Comparison of ENCODE assay signal across 10 cellular contexts in genomic region chr12:48818831-48819590, GRCh38. TPM values are rescaled to one million over a fixed set of nuclear protein-coding genes. Genes with fewer than 3 reads are reported as not detected.
A peak's percentile ranks its signal among the peaks of the same experiment; 100 is the strongest.
DNase-seq lines count a peak whose midpoint lies in the region; ATAC-seq, FAIRE-seq and TF ChIP-seq lines count a peak whose summit lies in the region.
"Had no signal": no experiment of that assay in that cellular context is flagged by ENCODE, and none has a peak within 500 bp of the region (broad histone marks: within the 10 kb centered on the region; RNA-seq: fewer than 3 reads in every experiment).

No MANE protein-coding gene starts in this region.

- H2BK5ac ChIP-seq in neuronal stem cell (ENCODE audit: low read length), result peak overlapping the region; percentile 94

- H3K4ac ChIP-seq in neuronal stem cell (ENCODE audit: low read length), result no peak overlapping the region

- H3K18ac ChIP-seq in neuronal stem cell (ENCODE audit: low read length), result peak overlapping the region; percentile 94

- H3K14ac ChIP-seq in neuronal stem cell (ENCODE audit: low read length), result no peak overlapping the region

- WGBS in neuronal stem cell (ENCODE audit: extremely low coverage in 2 of 2, insufficient read length in 2 of 2, insufficient replicate concordance in 1 of 2), 2 donors, result no CpG with 5 or more reads among the region's 37 CpGs

- H2BK120ac ChIP-seq in neuronal stem cell (ENCODE audit: low read depth, low read length), result no peak overlapping the region

- H4K91ac ChIP-seq in neuronal stem cell (ENCODE audit: low read depth, low read length, poor library complexity), result no peak overlapping the region

- FAIRE-seq in RCC 7860 (lab: Jason Lieb, UNC), result no peak
- FAIRE-seq: G401.6 had no signal

- H3K27me3 ChIP-seq in dorsolateral prefrontal cortex (no peaks in the 10 kb centered on the region), neuronal stem cell (ENCODE audit: control insufficient read depth in 3 of 3, insufficient read depth in 3 of 3, low read depth in 1 of 3, low read length in 3 of 3) (peaks cover 0 to 12% (median 0%) of the 10 kb centered on the region in 3 experiments)
- H3K27me3 ChIP-seq: adrenal gland had no signal

- TF ChIP-seq CTCF in dorsolateral prefrontal cortex (IDR thresholded peaks at IDR 0.05 in 54 of 56, conservative IDR thresholded peaks at IDR 0.05 in 2 of 56; ENCODE audit: low read depth in 1 of 56, partially characterized antibody in 56 of 56), result peak in 16 of 56 donors; percentile 9 to 44 (median 15)

- DNase-seq in NCI-H2196 (lab: John Stamatoyannopoulos, UW; ENCODE audit: unreplicated experiment) (peak; percentile 45), NCI-H2196 treated with DMSO at 0.1 percent for 48 hours (lab: John Stamatoyannopoulos, UW; ENCODE audit: unreplicated experiment) (no peak), SK-N-DZ (ENCODE audit: low spot score) (peak; percentile 73), dorsolateral prefrontal cortex (peak in 2 of 10 donors; percentile 32 to 39), neuronal stem cell (ENCODE audit: low spot score) (no peak), GM19240 (ENCODE audit: insufficient read length, low spot score) (no peak), RCC 7860 (ENCODE audit: low spot score) (no peak)

- H3K27ac ChIP-seq in dorsolateral prefrontal cortex, result peak overlapping the region in 49 of 59 donors; percentile 7 to 83 (median 58)
- no peak overlapping the region for H3K27ac ChIP-seq in neuronal stem cell (replicated peaks; ENCODE audit: low read length)
- H3K27ac ChIP-seq: adrenal gland had no signal

- H3K4me2 ChIP-seq in neuronal stem cell (ENCODE audit: insufficient read depth, low read length, poor library complexity, severe bottlenecking), result peak overlapping the region; percentile 84

- H3K79me1 ChIP-seq in neuronal stem cell (ENCODE audit: low read depth, low read length), result peaks cover 2% of the 10 kb centered on the region

- H3K9me3 ChIP-seq in neuronal stem cell (replicated peaks in 1 of 2; ENCODE audit: control insufficient read depth in 2 of 2, insufficient read depth in 1 of 2, low read depth in 1 of 2, low read length in 2 of 2), result no peaks in the 10 kb centered on the region
- H3K9me3 ChIP-seq: adrenal gland had no signal

- H3K4me1 ChIP-seq in neuronal stem cell (ENCODE audit: control insufficient read depth in 2 of 2, insufficient read depth in 1 of 2, low read depth in 1 of 2, low read length in 2 of 2), result peaks cover 27 to 33% of the 10 kb centered on the region in 2 donors

- H2BK15ac ChIP-seq in neuronal stem cell (ENCODE audit: low read length), result no peak overlapping the region

- H3K23ac ChIP-seq in neuronal stem cell (ENCODE audit: low read depth, low read length, poor library complexity), result peak overlapping the region; percentile 61

- peak overlapping the region; percentile 73 for H3K9ac ChIP-seq in neuronal stem cell (ENCODE audit: low read depth, low read length, poor library complexity)

- ATAC-seq in GM18511 (IDR thresholded peaks at IDR 0.05; ENCODE audit: unreplicated experiment), result no peak

- H2AFZ ChIP-seq in neuronal stem cell (ENCODE audit: low read length), result peak overlapping the region; percentile 97

- peaks cover 3 to 22% of the 10 kb centered on the region in 2 donors for H3K36me3 ChIP-seq in neuronal stem cell (replicated peaks in 1 of 2; ENCODE audit: control insufficient read depth in 2 of 2, insufficient read depth in 2 of 2, low read length in 2 of 2)
- H3K36me3 ChIP-seq: adrenal gland had no signal

- H2AK5ac ChIP-seq in neuronal stem cell (ENCODE audit: low read depth, low read length), result peak overlapping the region; percentile 23

- no peak overlapping the region for H2BK12ac ChIP-seq in neuronal stem cell (ENCODE audit: low read length)

- no peak overlapping the region for H4K8ac ChIP-seq in neuronal stem cell (ENCODE audit: low read depth, low read length)

- H3K4me3 ChIP-seq in dorsolateral prefrontal cortex, result peak overlapping the region; percentile 52 to 83 (median 71)
- H3K4me3 ChIP-seq in neuronal stem cell (ENCODE audit: low read length in 2 of 2), result peak overlapping the region; percentile 65 to 85

- intact Hi-C loops in dorsolateral prefrontal cortex (cut with DNase I), result no loop called here

RNA-seq across cellular contexts. Expression of gene CACNB3, which starts 0.7 kb away (rescaled TPM):
- polyA plus RNA-seq in SK-N-DZ (2014; cell fraction: cytosol; rRNA removed), result 30.7 and 39.1 TPM in 2 replicates
- polyA plus RNA-seq in SK-N-DZ (2014; cell fraction: nucleus; rRNA removed), result 86.8 and 111 TPM in 2 replicates
- total RNA-seq in dorsolateral prefrontal cortex, result 100 to 1,000 TPM in 45 of 120 experiments, 10 to 100 TPM in 75; 26.9 to 136 (median 93.2) TPM
- polyA plus RNA-seq in neuronal stem cell (2013, experiment 1 of 2), result 37.0 TPM
- polyA plus RNA-seq in neuronal stem cell (2013, experiment 2 of 2), result 35.1 TPM

RNA-seq across cellular contexts. Expression of gene ADCY6, which starts 30.1 kb away (rescaled TPM):
- polyA plus RNA-seq in SK-N-DZ (2014; cell fraction: cytosol; rRNA removed), result 22.0 and 26.2 TPM in 2 replicates
- polyA plus RNA-seq in SK-N-DZ (2014; cell fraction: nucleus; rRNA removed), result 60.7 and 76.8 TPM in 2 replicates
- total RNA-seq in dorsolateral prefrontal cortex, result 10 to 100 TPM; 22.3 to 85.6 (median 50.9) TPM
- 34.7 TPM for polyA plus RNA-seq in neuronal stem cell (2013, experiment 1 of 2)
- 37.2 TPM for polyA plus RNA-seq in neuronal stem cell (2013, experiment 2 of 2)

RNA-seq across cellular contexts. Expression of gene DDX23, which starts 33.0 kb away (rescaled TPM):
- 127 and 137 TPM in 2 replicates for polyA plus RNA-seq in SK-N-DZ (2014; cell fraction: cytosol; rRNA removed)
- 264 and 274 TPM in 2 replicates for polyA plus RNA-seq in SK-N-DZ (2014; cell fraction: nucleus; rRNA removed)
- 10 to 100 TPM; 43.5 to 81.2 (median 57.8) TPM for total RNA-seq in dorsolateral prefrontal cortex
- polyA plus RNA-seq in neuronal stem cell (2013, experiment 1 of 2), result 60.8 TPM
- 59.3 TPM for polyA plus RNA-seq in neuronal stem cell (2013, experiment 2 of 2)

RNA-seq across cellular contexts. Expression of gene RND1, which starts 46.7 kb away (rescaled TPM):
- polyA plus RNA-seq in SK-N-DZ (2014; cell fraction: cytosol; rRNA removed), result 0.42 TPM in 1 of 2 replicates, not detected in the other
- 0.07 TPM in 1 of 2 replicates, not detected in the other for polyA plus RNA-seq in SK-N-DZ (2014; cell fraction: nucleus; rRNA removed)
- total RNA-seq in dorsolateral prefrontal cortex, result 100 to 1,000 TPM in 1 of 120 experiments, 10 to 100 TPM in 119; 15.3 to 117 (median 55.5) TPM
- polyA plus RNA-seq in neuronal stem cell (2013, experiment 1 of 2), result 7.0 TPM
- 7.1 TPM for polyA plus RNA-seq in neuronal stem cell (2013, experiment 2 of 2)

Comparison
In these comparisons a context has a peak if more than half of its experiments do, and no peak if none do; other contexts are left out.
1. DNase-seq: peak in NCI-H2196 (single experiment) and SK-N-DZ (single experiment); none in NCI-H2196 treated with DMSO at 0.1 percent for 48 hours (single experiment), neuronal stem cell (single experiment), GM19240 (single experiment) and RCC 7860 (single experiment).